ENCODE assay signal across 8 cellular contexts in the genomic region with DNA sequence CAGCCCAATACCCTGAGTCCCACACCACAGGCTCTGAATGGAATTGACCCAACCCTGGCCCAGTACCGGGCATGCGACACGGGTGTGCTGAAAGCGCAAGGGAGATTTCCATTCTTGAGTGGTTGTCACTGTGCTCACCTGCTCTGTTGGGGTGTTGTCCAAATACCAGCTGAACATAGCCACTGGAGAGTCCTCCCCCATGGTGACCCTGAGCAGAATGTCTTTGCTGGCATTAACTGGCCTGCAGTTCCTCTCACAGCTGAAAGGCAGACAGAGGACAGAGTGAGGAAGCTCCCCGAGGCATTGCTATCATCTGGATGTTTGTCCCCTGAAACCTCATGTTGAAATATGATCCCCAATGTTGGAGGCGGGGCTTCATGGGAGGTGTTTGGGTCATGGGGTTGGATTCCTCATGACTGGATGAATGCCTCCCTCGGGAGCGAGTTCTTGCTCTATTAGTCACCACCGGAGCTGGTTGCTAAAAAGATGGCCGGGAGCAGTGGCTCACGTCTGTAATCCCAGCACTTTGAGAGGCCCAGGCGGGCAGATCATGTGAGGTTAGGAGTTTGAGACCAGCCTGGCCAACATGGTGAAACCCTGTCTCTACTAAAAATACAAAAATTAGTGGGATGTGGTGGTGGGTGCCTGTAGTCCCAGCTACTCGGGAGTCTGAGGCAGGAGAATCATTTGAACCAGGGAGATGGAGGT. TPM values are rescaled to one million over a fixed set of nuclear protein-coding genes. Genes with fewer than 3 reads are reported as not detected.
DNase-seq lines count a peak whose midpoint lies in the region; ATAC-seq and TF ChIP-seq lines count a peak whose summit lies in the region.

No MANE protein-coding gene starts in this region.

- intact Hi-C loops in esophagus squamous epithelium (cut with DNase I), result no loop called here
- intact Hi-C loops in naive thymus-derived CD4-positive, alpha-beta T cell (cut with micrococcal nuclease), result no loop called here

- H3K9me3 Mint-ChIP-seq in naive thymus-derived CD4-positive, alpha-beta T cell, result no peaks in the 10 kb centered on the region
- no peaks in the 10 kb centered on the region for H3K9me3 Mint-ChIP-seq in activated naive CD8-positive, alpha-beta T cell treated with anti-CD3 and anti-CD28 coated beads for 36 hours

- DNase-seq in GM04503 (ENCODE audit: low read depth) (peak; percentile 94), NCI-H748 treated with DMSO at 0.1 percent for 48 hours (lab: John Stamatoyannopoulos, UW) (peak; percentile 22), esophagus squamous epithelium (lab: John Stamatoyannopoulos, UW) (peak; percentile 12), myocyte (ENCODE audit: low read depth) (peak; percentile 99)
- DNase-seq in naive thymus-derived CD4-positive, alpha-beta T cell, result no peak
- no peak for DNase-seq in activated naive CD8-positive, alpha-beta T cell treated with anti-CD3 and anti-CD28 coated beads for 36 hours

- H3K4me3 ChIP-seq in esophagus squamous epithelium, result peak overlapping the region in 2 of 4 donors; percentile 24
- no peak overlapping the region for H3K4me3 ChIP-seq in naive thymus-derived CD4-positive, alpha-beta T cell (ENCODE audit: low read length)

- POLR2A ChIA-PET in naive thymus-derived CD4-positive, alpha-beta T cell (lab: Charles Lee), result no interaction called here

- TF ChIP-seq POLR2A in esophagus squamous epithelium (IDR thresholded peaks at IDR 0.05), result no peak

- H3K4me1 ChIP-seq in esophagus squamous epithelium, result peaks cover 0 to 12% (median 4%) of the 10 kb centered on the region in 3 donors
- no peaks in the 10 kb centered on the region for H3K4me1 ChIP-seq in naive thymus-derived CD4-positive, alpha-beta T cell (ENCODE audit: control insufficient read depth in 2 of 2, insufficient read depth in 2 of 2, low read length in 2 of 2)

- peaks cover 0 to 10% (median 3%) of the 10 kb centered on the region in 5 donors for H3K27me3 Mint-ChIP-seq in naive thymus-derived CD4-positive, alpha-beta T cell
- H3K27me3 Mint-ChIP-seq in activated naive CD8-positive, alpha-beta T cell treated with anti-CD3 and anti-CD28 coated beads for 36 hours, result peaks cover 5% of the 10 kb centered on the region

- H3K36me3 ChIP-seq in esophagus squamous epithelium, result no peaks in the 10 kb centered on the region
- H3K36me3 ChIP-seq in naive thymus-derived CD4-positive, alpha-beta T cell (ENCODE audit: control insufficient read depth in 2 of 3, insufficient read depth in 3 of 3, low read length in 3 of 3), result no peaks in the 10 kb centered on the region

- TF ChIP-seq CTCF in esophagus squamous epithelium (IDR thresholded peaks at IDR 0.05), result no peak

- H3K27ac Mint-ChIP-seq in naive thymus-derived CD4-positive, alpha-beta T cell, result no peak overlapping the region
- no peak overlapping the region for H3K27ac Mint-ChIP-seq in activated naive CD8-positive, alpha-beta T cell treated with anti-CD3 and anti-CD28 coated beads for 36 hours

- no peaks in the 10 kb centered on the region for H3K36me3 Mint-ChIP-seq in naive thymus-derived CD4-positive, alpha-beta T cell
- H3K36me3 Mint-ChIP-seq in activated naive CD8-positive, alpha-beta T cell treated with anti-CD3 and anti-CD28 coated beads for 36 hours, result no peaks in the 10 kb centered on the region

- no peak overlapping the region for H3K4me3 Mint-ChIP-seq in naive thymus-derived CD4-positive, alpha-beta T cell
- no peak overlapping the region for H3K4me3 Mint-ChIP-seq in activated naive CD8-positive, alpha-beta T cell treated with anti-CD3 and anti-CD28 coated beads for 36 hours

- no peaks in the 10 kb centered on the region for H3K4me1 Mint-ChIP-seq in naive thymus-derived CD4-positive, alpha-beta T cell
- H3K4me1 Mint-ChIP-seq in activated naive CD8-positive, alpha-beta T cell treated with anti-CD3 and anti-CD28 coated beads for 36 hours, result no peaks in the 10 kb centered on the region

- ATAC-seq in GM18519 (IDR thresholded peaks at IDR 0.05; ENCODE audit: low FRiP score, unreplicated experiment), result no peak
- ATAC-seq in naive thymus-derived CD4-positive, alpha-beta T cell, result no peak
- no peak for ATAC-seq in GM19328 (IDR thresholded peaks at IDR 0.05; ENCODE audit: unreplicated experiment)

- CTCF ChIA-PET in naive thymus-derived CD4-positive, alpha-beta T cell (lab: Charles Lee), result no interaction called here

- no peaks in the 10 kb centered on the region for H3K9me3 ChIP-seq in esophagus squamous epithelium
- no peaks in the 10 kb centered on the region for H3K9me3 ChIP-seq in naive thymus-derived CD4-positive, alpha-beta T cell (ENCODE audit: control insufficient read depth in 2 of 3, low read length in 3 of 3)

- peak overlapping the region; percentile 47 to 71 (median 61) for H3K27ac ChIP-seq in esophagus squamous epithelium
- H3K27ac ChIP-seq in naive thymus-derived CD4-positive, alpha-beta T cell (ENCODE audit: low read depth, low read length), result no peak overlapping the region

- WGBS in esophagus squamous epithelium, 2 donors, result 14 to 49% methylated on average over 6 to 7 of the region's 13 CpGs

- no peaks in the 10 kb centered on the region for H3K27me3 ChIP-seq in esophagus squamous epithelium
- no peaks in the 10 kb centered on the region for H3K27me3 ChIP-seq in naive thymus-derived CD4-positive, alpha-beta T cell (ENCODE audit: control insufficient read depth in 2 of 2, insufficient read depth in 2 of 2, low read length in 2 of 2)

RNA-seq across cellular contexts. Expression of a gene that starts 57.3 kb away (rescaled TPM):
- total RNA-seq in esophagus squamous epithelium (under 1 TPM in 3 of 4 donors, not detected in 1; 0.19 to 0.83 (median 0.59) TPM), myocyte (not detected in 2 replicates)
- not detected for polyA plus RNA-seq in myocyte (2012)
- not detected for total RNA-seq in naive thymus-derived CD4-positive, alpha-beta T cell
- polyA plus RNA-seq in naive thymus-derived CD4-positive, alpha-beta T cell, result not detected
- total RNA-seq in activated naive CD8-positive, alpha-beta T cell treated with anti-CD3 and anti-CD28 coated beads for 36 hours, result not detected

Comparison
In these comparisons a context has a peak if more than half of its experiments do, and no peak if none do; other contexts are left out.
1. DNase-seq: peak in GM04503 (single experiment), NCI-H748 treated with DMSO at 0.1 percent for 48 hours (single experiment), esophagus squamous epithelium (single experiment) and myocyte (single experiment); none in naive thymus-derived CD4-positive, alpha-beta T cell (0 of 9) and activated naive CD8-positive, alpha-beta T cell treated with anti-CD3 and anti-CD28 coated beads for 36 hours (single experiment).